In genomic region chr10:4981722-4982471, GRCh38 we compare ENCODE assay signal across 9 cellular contexts. TPM values are rescaled to one million over a fixed set of nuclear protein-coding genes. Genes with fewer than 3 reads are reported as not detected.
DNase-seq lines count a peak whose midpoint lies in the region; ATAC-seq and TF ChIP-seq lines count a peak whose summit lies in the region.
"Had no signal": no experiment of that assay in that cellular context is flagged by ENCODE, and none has a peak within 500 bp of the region (broad histone marks: within the 10 kb centered on the region; RNA-seq: fewer than 3 reads in every experiment).

No MANE protein-coding gene starts in this region.

- no peak overlapping the region for H2AK5ac ChIP-seq in mesendoderm (ENCODE audit: low read length)

- H3K23ac ChIP-seq in mesendoderm (ENCODE audit: low read length) = no peak overlapping the region

- H3K4me3 ChIP-seq in coronary artery (no peak overlapping the region), mesendoderm (ENCODE audit: low read length) (no peak overlapping the region)

- H3K36me3 ChIP-seq in mesendoderm (ENCODE audit: control insufficient read depth, insufficient read depth, low read length) = no peaks in the 10 kb centered on the region

- H3K4me1 ChIP-seq in mesendoderm (ENCODE audit: control insufficient read depth, low read depth, low read length) = no peaks in the 10 kb centered on the region

- H4K8ac ChIP-seq in mesendoderm (ENCODE audit: low read depth, low read length) = no peak overlapping the region

- no peak overlapping the region for H2BK120ac ChIP-seq in mesendoderm (ENCODE audit: low read depth, low read length)

- no peak overlapping the region for H2BK5ac ChIP-seq in mesendoderm (ENCODE audit: low read length)

- no peak overlapping the region for H3K56ac ChIP-seq in mesendoderm (ENCODE audit: low read length)

- no peaks in the 10 kb centered on the region for H3K27me3 ChIP-seq in mesendoderm (ENCODE audit: insufficient read depth, low read length, poor library complexity)

- H2BK15ac ChIP-seq in mesendoderm (replicated peaks; ENCODE audit: low read depth) = no peak overlapping the region

- H3K79me2 ChIP-seq in mesendoderm (ENCODE audit: control insufficient read depth, insufficient read depth, low read length) = no peaks in the 10 kb centered on the region

- H3K4me2 ChIP-seq in mesendoderm (ENCODE audit: low read length) = no peak overlapping the region

- H3K9ac ChIP-seq in mesendoderm (ENCODE audit: low read length) = no peak overlapping the region

- H4K5ac ChIP-seq in mesendoderm (ENCODE audit: low read length) = no peak overlapping the region

- no peak for TF ChIP-seq CTCF in coronary artery (IDR thresholded peaks at IDR 0.05)

- in situ Hi-C loops in G401 (cut with HindIII; ENCODE audit: low sequenced_read_pairs) = no loop called here

- DNase-seq in G401 (ENCODE audit: low spot score) (peak; percentile 15), LoVo (ENCODE audit: low spot score) (peak; percentile 90), coronary artery (ENCODE audit: low spot score) (no peak), mesendoderm (peak; percentile 89), NCI-H1092 (lab: John Stamatoyannopoulos, UW) (no peak), mesenteric fat pad (ENCODE audit: low spot score) (no peak)
- DNase-seq in activated CD4-positive, alpha-beta T cell treated with anti-CD3 and anti-CD28 coated beads, Interleukin-2, amount 50 U/mL, for 48 hours = no peak
- DNase-seq: naive B cell had no signal

- no peak overlapping the region for H3K18ac ChIP-seq in mesendoderm (ENCODE audit: low read length)

- WGBS in mesendoderm (ENCODE audit: extremely low coverage, insufficient coverage, low lambda C conversion rate) = no CpG with 5 or more reads among the region's 14 CpGs

- H3K27ac ChIP-seq in coronary artery (peak overlapping the region; percentile 3 to 56), mesendoderm (ENCODE audit: low read depth, low read length) (no peak overlapping the region)

- no peak for ATAC-seq in GM19455 (IDR thresholded peaks at IDR 0.05; ENCODE audit: unreplicated experiment)

- H3K4ac ChIP-seq in mesendoderm (ENCODE audit: low read depth, low read length) = no peak overlapping the region

- H3K79me1 ChIP-seq in mesendoderm (ENCODE audit: low read length) = no peaks in the 10 kb centered on the region

RNA-seq across cellular contexts. Expression of gene AKR1C1, which starts 18.7 kb away (rescaled TPM):
- 0.98 and 1.4 TPM in 2 replicates for total RNA-seq in G401 (2014; rRNA removed; shearing (Covaris generic))
- 0.76 TPM for polyA plus RNA-seq in mesendoderm (2013, experiment 1 of 2)
- polyA plus RNA-seq in mesendoderm (2013, experiment 2 of 2) = 0.84 TPM
- total RNA-seq in mesenteric fat pad = 593 TPM

RNA-seq across cellular contexts. Expression of gene AKR1C2, which starts 21.8 kb away (rescaled TPM):
- total RNA-seq in G401 (2014; rRNA removed; shearing (Covaris generic)) = not detected in 2 replicates
- 0.65 TPM for polyA plus RNA-seq in mesendoderm (2013, experiment 1 of 2)
- 0.48 TPM for polyA plus RNA-seq in mesendoderm (2013, experiment 2 of 2)
- total RNA-seq in mesenteric fat pad = 767 TPM

Comparison
In these comparisons a context has a peak if more than half of its experiments do, and no peak if none do; other contexts are left out.
1. DNase-seq: peak in G401 (single experiment), LoVo (single experiment) and mesendoderm (single experiment); none in coronary artery (single experiment), activated CD4-positive, alpha-beta T cell treated with anti-CD3 and anti-CD28 coated beads, Interleukin-2, amount 50 U/mL, for 48 hours (0 of 2), NCI-H1092 (single experiment) and mesenteric fat pad (single experiment).
2. RNA of gene AKR1C1, which starts 18.7 kb away (total RNA-seq): 593 TPM in mesenteric fat pad (single experiment); 0.98 to 1.4 TPM in G401; every median in the first group is over 100 times any median in the second.
3. RNA of gene AKR1C2, which starts 21.8 kb away (total RNA-seq): 767 TPM in mesenteric fat pad (single experiment); not detected in G401; every median in the first group is over 100 times any median in the second.